In the genomic region with DNA sequence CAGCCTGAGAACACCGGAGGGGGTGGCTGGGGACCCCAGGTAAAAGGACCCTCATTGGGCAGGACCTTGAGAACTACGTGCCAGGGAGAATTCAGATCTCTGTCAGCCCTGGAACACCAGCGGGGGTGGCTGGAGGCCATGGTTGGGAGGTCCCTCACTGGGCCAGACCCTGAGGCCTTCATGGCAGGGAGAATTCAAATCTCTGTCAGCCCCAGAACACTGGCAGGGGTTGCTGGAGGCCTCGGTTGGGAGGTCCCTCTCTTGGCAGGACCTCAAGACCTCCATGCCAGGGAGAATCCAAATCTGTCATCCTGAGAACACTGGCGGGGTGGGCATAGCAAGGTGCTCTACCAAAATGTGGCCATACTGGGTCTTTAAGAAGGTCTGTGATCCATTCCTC, we compare ENCODE assay signal across 7 cellular contexts.
DNase-seq lines count a peak whose midpoint lies in the region; TF ChIP-seq lines count a peak whose summit lies in the region.
"Not testable (repeated sequence)": the region's sequence is repeated elsewhere in the genome, so short reads cannot be mapped to it uniquely, and the experiment has no call there.

No MANE protein-coding gene starts in this region.

- not testable (repeated sequence) for H3K4me1 Mint-ChIP-seq in activated CD4-positive, alpha-beta T cell treated with anti-CD3 and anti-CD28 coated beads, Interleukin-2, amount 10 ng/mL, durations not matched to agents 7 days and 5 days

- POLR2A ChIA-PET in activated CD4-positive, alpha-beta T cell treated with anti-CD3 and anti-CD28 coated beads, Interleukin-2, amount 10 ng/mL, durations not matched to agents 7 days and 5 days (lab: Charles Lee), result not testable (repeated sequence)

- H3K27ac ChIP-seq in coronary artery; left ventricle myocardium inferior (replicated peaks): not testable (repeated sequence)

- in situ Hi-C loops in KBM-7 (cut with MboI; ENCODE audit: low pct_unique_long_range_greater_than_20kb, low sequenced_read_pairs), result not testable (repeated sequence)

- not testable (repeated sequence) for H3K27ac Mint-ChIP-seq in activated CD4-positive, alpha-beta T cell treated with anti-CD3 and anti-CD28 coated beads, Interleukin-2, amount 10 ng/mL, durations not matched to agents 7 days and 5 days

- not testable (repeated sequence) for H3K4me3 Mint-ChIP-seq in activated CD4-positive, alpha-beta T cell treated with anti-CD3 and anti-CD28 coated beads, Interleukin-2, amount 10 ng/mL, durations not matched to agents 7 days and 5 days

- DNase-seq in KBM-7, result peak; percentile 0
- peak; percentile 5 for DNase-seq in activated CD4-positive, alpha-beta T cell treated with anti-CD3 and anti-CD28 coated beads, Interleukin-2, amount 10 ng/mL, durations not matched to agents 7 days and 5 days
- DNase-seq in activated naive CD4-positive, alpha-beta T cell treated with Interleukin-2 at 50 U/mL for 16 hours, result peak; percentile 1
- DNase-seq in coronary artery (ENCODE audit: low spot score), result peak; percentile 72
- DNase-seq in left ventricle myocardium inferior, result peak; percentile 14
- peak; percentile 90 for DNase-seq in mesenteric fat pad (ENCODE audit: low spot score)
- DNase-seq in stimulated activated CD4-positive, alpha-beta T cell treated with anti-CD3 and anti-CD28 coated beads, Interleukin-2, amount 100 ng/mL, for 24 hours, result peak; percentile 2 to 15

- CTCF ChIA-PET in activated CD4-positive, alpha-beta T cell treated with anti-CD3 and anti-CD28 coated beads, Interleukin-2, amount 10 ng/mL, durations not matched to agents 7 days and 5 days (lab: Charles Lee), result not testable (repeated sequence)

- not testable (repeated sequence) for H3K9me3 ChIP-seq in left ventricle myocardium inferior (replicated peaks)

- not testable (repeated sequence) for H3K4me3 ChIP-seq in coronary artery, left ventricle myocardium inferior

- intact Hi-C loops in left ventricle myocardium inferior (cut with micrococcal nuclease), result not testable (repeated sequence)

- H3K9me3 Mint-ChIP-seq in activated CD4-positive, alpha-beta T cell treated with anti-CD3 and anti-CD28 coated beads, Interleukin-2, amount 10 ng/mL, durations not matched to agents 7 days and 5 days, result not testable (repeated sequence)

- not testable (repeated sequence) for H3K27me3 ChIP-seq in left ventricle myocardium inferior (ENCODE audit: low read depth)

- H3K36me3 Mint-ChIP-seq in activated CD4-positive, alpha-beta T cell treated with anti-CD3 and anti-CD28 coated beads, Interleukin-2, amount 10 ng/mL, durations not matched to agents 7 days and 5 days (ENCODE audit: low read depth), result not testable (repeated sequence)

- not testable (repeated sequence) for H3K36me3 ChIP-seq in left ventricle myocardium inferior

- not testable (repeated sequence) for TF ChIP-seq CTCF in coronary artery (IDR thresholded peaks at IDR 0.05); left ventricle myocardium inferior (IDR thresholded peaks at IDR 0.05; ENCODE audit: borderline replicate concordance)

- not testable (repeated sequence) for H3K4me1 ChIP-seq in left ventricle myocardium inferior

- H3K27me3 Mint-ChIP-seq in activated CD4-positive, alpha-beta T cell treated with anti-CD3 and anti-CD28 coated beads, Interleukin-2, amount 10 ng/mL, durations not matched to agents 7 days and 5 days, result not testable (repeated sequence)

Comparison
In these comparisons a context has a peak if more than half of its experiments do, and no peak if none do; other contexts are left out.
1. DNase-seq: peak in every context shown above with its lines; median percentile 90 in mesenteric fat pad; 72 in coronary artery; 14 in left ventricle myocardium inferior; 8 in stimulated activated CD4-positive, alpha-beta T cell treated with anti-CD3 and anti-CD28 coated beads, Interleukin-2, amount 100 ng/mL, for 24 hours; 5 in activated CD4-positive, alpha-beta T cell treated with anti-CD3 and anti-CD28 coated beads, Interleukin-2, amount 10 ng/mL, durations not matched to agents 7 days and 5 days; 1 in activated naive CD4-positive, alpha-beta T cell treated with Interleukin-2 at 50 U/mL for 16 hours; 0 in KBM-7.